ENCODE assay signal across 7 cellular contexts in the genomic region with DNA sequence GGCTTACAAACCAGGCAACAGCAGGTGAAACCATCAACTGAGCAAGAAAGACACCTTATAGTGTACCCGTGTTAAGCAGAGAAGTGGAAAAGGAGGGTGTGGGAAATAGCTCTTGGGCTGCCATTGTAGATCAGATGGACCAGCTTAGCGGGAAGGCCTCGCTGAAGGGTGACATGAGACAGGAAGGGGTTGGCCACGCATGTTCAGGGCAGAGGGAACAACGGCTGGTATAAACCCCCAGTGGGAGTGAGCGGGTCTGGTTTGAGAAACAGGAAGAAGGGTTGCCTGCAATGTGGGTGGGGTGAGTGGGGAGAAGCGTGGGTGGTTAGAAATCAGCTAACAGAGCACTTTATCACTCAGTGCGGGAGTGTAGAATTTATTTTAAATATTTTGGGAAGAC.
DNase-seq lines count a peak whose midpoint lies in the region; ATAC-seq, FAIRE-seq and TF ChIP-seq lines count a peak whose summit lies in the region.
"Not testable (repeated sequence)": the region's sequence is repeated elsewhere in the genome, so short reads cannot be mapped to it uniquely, and the experiment has no call there.

No MANE protein-coding gene starts in this region.

- not testable (repeated sequence) for H3K36me3 Mint-ChIP-seq in endothelial cell (ENCODE audit: low read depth, unreplicated experiment)

- not testable (repeated sequence) for TF ChIP-seq POLR2A in right lobe of liver (IDR thresholded peaks at IDR 0.05); sigmoid colon (IDR thresholded peaks at IDR 0.05); testis (IDR thresholded peaks at IDR 0.05)

- not testable (repeated sequence) for FAIRE-seq in kidney (lab: Jason Lieb, UNC)

- H3K4me1 Mint-ChIP-seq in endothelial cell (ENCODE audit: unreplicated experiment) = not testable (repeated sequence)

- H3K9me3 ChIP-seq in colonic mucosa; kidney (ENCODE audit: control insufficient read depth in 1 of 2, low read length in 2 of 2); right lobe of liver; sigmoid colon; testis: not testable (repeated sequence)

- H3K27ac ChIP-seq in colonic mucosa; kidney (ENCODE audit: low read depth in 2 of 2, low read length in 2 of 2); right lobe of liver; sigmoid colon; testis: not testable (repeated sequence)

- TF ChIP-seq CTCF in colonic mucosa (IDR thresholded peaks at IDR 0.05); endothelial cell (IDR thresholded peaks at IDR 0.05; ENCODE audit: unreplicated experiment); kidney (IDR thresholded peaks at IDR 0.05; ENCODE audit: borderline replicate concordance, extremely low read depth, insufficient read depth); right lobe of liver (IDR thresholded peaks at IDR 0.05); sigmoid colon (IDR thresholded peaks at IDR 0.05); testis (IDR thresholded peaks at IDR 0.05): not testable (repeated sequence)

- H3K4me3 ChIP-seq in colonic mucosa; kidney (ENCODE audit: low read length in 2 of 2); right lobe of liver; sigmoid colon; testis: not testable (repeated sequence)

- H3K27me3 Mint-ChIP-seq in endothelial cell (ENCODE audit: unreplicated experiment) = not testable (repeated sequence)

- H3K27me3 ChIP-seq in colonic mucosa, right lobe of liver, sigmoid colon, testis: not testable (repeated sequence)

- not testable (repeated sequence) for H3K36me3 ChIP-seq in colonic mucosa; kidney (ENCODE audit: control insufficient read depth in 1 of 2, insufficient read depth in 2 of 2, low read length in 2 of 2); right lobe of liver; sigmoid colon; testis (ENCODE audit: low read depth, missing control alignments)

- not testable (repeated sequence) for H3K9ac ChIP-seq in colonic mucosa (ENCODE audit: low read depth in 2 of 2, low read length in 2 of 2); kidney (ENCODE audit: low read length in 2 of 2)

- not testable (repeated sequence) for ATAC-seq in right lobe of liver

- 55% methylated on average over 3 of the region's 8 CpGs for WGBS in right lobe of liver (ENCODE audit: insufficient coverage, low coverage, low lambda C conversion rate, missing lambda C conversion rate)
- WGBS in sigmoid colon, 2 donors = 71 to 88% methylated on average over 5 of the region's 8 CpGs
- 82 to 85% methylated on average over 4 to 5 of the region's 8 CpGs for WGBS in testis, 2 donors

- H3K4me1 ChIP-seq in colonic mucosa; kidney (ENCODE audit: control insufficient read depth in 1 of 2, insufficient read depth in 1 of 2, low read depth in 1 of 2, low read length in 2 of 2); right lobe of liver; sigmoid colon; testis: not testable (repeated sequence)

- not testable (repeated sequence) for TF ChIP-seq EP300 in sigmoid colon (IDR thresholded peaks at IDR 0.05)

- H3K27ac Mint-ChIP-seq in endothelial cell (ENCODE audit: unreplicated experiment) = not testable (repeated sequence)

- DNase-seq in colonic mucosa (peak; percentile 12), endothelial cell (ENCODE audit: low spot score) (peak; percentile 1), cardiac septum (ENCODE audit: low spot score) (peak; percentile 51), kidney (peak; percentile 18), right lobe of liver (peak; percentile 6 to 23 (median 21)), sigmoid colon (peak; percentile 27), testis (peak; percentile 2)

- H3K9me3 Mint-ChIP-seq in endothelial cell (ENCODE audit: unreplicated experiment) = not testable (repeated sequence)

- not testable (repeated sequence) for H3K4me3 Mint-ChIP-seq in endothelial cell (ENCODE audit: unreplicated experiment)

- intact Hi-C loops in colonic mucosa (cut with DNase I); cardiac septum (cut with DNase I); kidney (cut with DNase I); right lobe of liver (cut with DNase I); sigmoid colon (cut with DNase I); testis (cut with DNase I; ENCODE audit: low total_unique reads): not testable (repeated sequence)

Comparison
In these comparisons a context has a peak if more than half of its experiments do, and no peak if none do; other contexts are left out.
1. DNase-seq: peak in every context shown above with its lines; median percentile 51 in cardiac septum; 27 in sigmoid colon; 21 in right lobe of liver; 18 in kidney; 12 in colonic mucosa; 2 in testis; 1 in endothelial cell.